ENCODE assay signal across 8 cellular contexts in genomic region chr16:56931769-56932587, GRCh38. TPM values are rescaled to one million over a fixed set of nuclear protein-coding genes. Genes with fewer than 3 reads are reported as not detected.
DNase-seq lines count a peak whose midpoint lies in the region; ATAC-seq and TF ChIP-seq lines count a peak whose summit lies in the region.

HERPUD1 (plus strand) TSS chr16:56932142; CDS start chr16:56932245, 103 bp downstream.

- DNase-seq in GM10248 (ENCODE audit: extremely low spot score) (peak; percentile 99), NCI-H1092 treated with DMSO at 0.1 percent for 48 hours (lab: John Stamatoyannopoulos, UW) (peak; percentile 97), SKM-1 (lab: John Stamatoyannopoulos, UW; ENCODE audit: unreplicated experiment) (peak; percentile 93), glomerular endothelial cell (ENCODE audit: extremely low read depth, low read depth, low spot score) (peak; percentile 75), osteoblast (ENCODE audit: insufficient read length, low spot score, missing footprints) (peak; percentile 100), thoracic aorta (ENCODE audit: low spot score) (peak; percentile 89)
- DNase-seq in activated naive CD4-positive, alpha-beta T cell treated with anti-CD3 and anti-CD28 coated beads, Interleukin-2, amount 50 U/mL, for 72 hours (ENCODE audit: low spot score in 2 of 2): peak; percentile 99 to 100

- peaks cover 52% of the 10 kb centered on the region for H3K79me2 ChIP-seq in osteoblast (ENCODE audit: insufficient read depth, low read length)

- peaks cover 42% of the 10 kb centered on the region for H4K20me1 ChIP-seq in osteoblast (ENCODE audit: insufficient read depth, low read length)

- peak within 1 kb of the TSS; percentile 99 for H3K27ac Mint-ChIP-seq in activated naive CD4-positive, alpha-beta T cell treated with anti-CD3 and anti-CD28 coated beads, Interleukin-2, amount 50 U/mL, for 72 hours

- ATAC-seq in HG02610 (IDR thresholded peaks at IDR 0.05; ENCODE audit: unreplicated experiment): peak; percentile 82
- ATAC-seq in activated naive CD4-positive, alpha-beta T cell treated with anti-CD3 and anti-CD28 coated beads, Interleukin-2, amount 50 U/mL, for 72 hours: peak; percentile 95
- ATAC-seq in thoracic aorta (ENCODE audit: insufficient number of reproducible peaks, low FRiP score, low read depth): peak; percentile 95

- H3K9me3 Mint-ChIP-seq in activated naive CD4-positive, alpha-beta T cell treated with anti-CD3 and anti-CD28 coated beads, Interleukin-2, amount 50 U/mL, for 72 hours: peaks cover 0 to 5% of the 10 kb centered on the region in 2 donors

- H3K36me3 Mint-ChIP-seq in activated naive CD4-positive, alpha-beta T cell treated with anti-CD3 and anti-CD28 coated beads, Interleukin-2, amount 50 U/mL, for 72 hours: peaks cover 21 to 46% of the 10 kb centered on the region in 2 donors

- TF ChIP-seq CTCF in GM10248 (IDR thresholded peaks at IDR 0.05; ENCODE audit: control extremely low read depth, extremely low read depth, low read depth, missing control alignments): no peak
- peak; percentile 6 for TF ChIP-seq CTCF in osteoblast (IDR thresholded peaks at IDR 0.05; ENCODE audit: extremely low read depth, low read depth, low read length)
- peak; percentile 40 for TF ChIP-seq CTCF in thoracic aorta (IDR thresholded peaks at IDR 0.05)

- H3K27me3 ChIP-seq in osteoblast (ENCODE audit: insufficient read depth, low read length) (no peaks in the 10 kb centered on the region), thoracic aorta (replicated peaks; ENCODE audit: insufficient read depth) (no peaks in the 10 kb centered on the region)

- H3K4me1 ChIP-seq in osteoblast (ENCODE audit: insufficient read depth, low read length) (peaks cover 27% of the 10 kb centered on the region), thoracic aorta (ENCODE audit: control insufficient read depth in 1 of 2, low read depth in 2 of 2) (peaks cover 12 to 36% of the 10 kb centered on the region in 2 donors)

- CTCF ChIA-PET in GM10248 (lab: Yijun Ruan, JAX): interaction anchor here (1.0 to 2.5 kb wide), 6 partner anchors 10 to 65 kb away, joined by 3 to 8 read pairs (median 5); no protein-coding TSS in a partner anchor

- H3K4me2 ChIP-seq in osteoblast (ENCODE audit: insufficient read depth, low read length): peak within 1 kb of the TSS; percentile 99

- H3K4me3 ChIP-seq in osteoblast (ENCODE audit: insufficient read depth, low read length) (peak within 1 kb of the TSS; percentile 92), thoracic aorta (peak within 1 kb of the TSS; percentile 87)

- peaks cover 35% of the 10 kb centered on the region for H3K36me3 ChIP-seq in osteoblast (ENCODE audit: insufficient read depth, low read length)
- peaks cover 5% of the 10 kb centered on the region for H3K36me3 ChIP-seq in thoracic aorta

- POLR2A ChIA-PET in GM10248 (lab: Yijun Ruan, JAX): interaction anchor here (0.7 to 3.9 kb wide), 27 partner anchors 10 to 238 kb away, joined by 3 to 60 read pairs (median 4); no protein-coding TSS in a partner anchor

- peak within 1 kb of the TSS; percentile 94 for H3K27ac ChIP-seq in osteoblast (ENCODE audit: low read depth, low read length)
- H3K27ac ChIP-seq in thoracic aorta: peak within 1 kb of the TSS; percentile 92 to 99

- peak within 1 kb of the TSS; percentile 88 for H2AFZ ChIP-seq in osteoblast (ENCODE audit: low read length)

- H3K9me3 ChIP-seq in osteoblast (ENCODE audit: low read depth, low read length) (no peaks in the 10 kb centered on the region), thoracic aorta (no peaks in the 10 kb centered on the region)

RNA-seq across cellular contexts. Expression of gene HERPUD1, which starts in this region (rescaled TPM):
- total RNA-seq in activated naive CD4-positive, alpha-beta T cell treated with anti-CD3 and anti-CD28 coated beads, Interleukin-2, amount 50 U/mL, for 72 hours: 100 to 1,000 TPM; 146 to 175 TPM
- total RNA-seq in glomerular endothelial cell: 51.7 and 83.3 TPM in 2 replicates
- 190 and 209 TPM in 2 replicates for total RNA-seq in osteoblast
- total RNA-seq in thoracic aorta: 100 to 1,000 TPM; 220 to 232 TPM

Comparison
In these comparisons a context has a peak if more than half of its experiments do, and no peak if none do; other contexts are left out.
1. Peak in every context shown above with its lines: DNase-seq, ATAC-seq, H3K4me3 ChIP-seq and H3K27ac ChIP-seq.